In genomic region chrX:78957768-78958130, GRCh38 we compare ENCODE assay signal across 14 cellular contexts. TPM values are rescaled to one million over a fixed set of nuclear protein-coding genes. Genes with fewer than 3 reads are reported as not detected.
DNase-seq lines count a peak whose midpoint lies in the region; ATAC-seq lines count a peak whose summit lies in the region.
"Had no signal": no experiment of that assay in that cellular context is flagged by ENCODE, and none has a peak within 500 bp of the region (broad histone marks: within the 10 kb centered on the region; RNA-seq: fewer than 3 reads in every experiment).

No MANE protein-coding gene starts in this region.

- no peak for DNase-seq in CD8-positive, alpha-beta memory T cell
- DNase-seq in Karpas-422 (no peak), GM23248 (no peak), T-helper 9 cell (no peak), NCI-H187 treated with DMSO at 0.1 percent for 48 hours (lab: John Stamatoyannopoulos, UW) (no peak), NCI-H2196 (lab: John Stamatoyannopoulos, UW; ENCODE audit: unreplicated experiment) (no peak)
- DNase-seq: activated CD8-positive, alpha-beta memory T cell treated with anti-CD3 and anti-CD28 coated beads, Interleukin-2, amount 50 U/mL, for 4 hours; NCI-H1048; psoas muscle; SIG-M5; stimulated activated CD8-positive, alpha-beta memory T cell treated with anti-CD3 and anti-CD28 coated beads, Interleukin-4, amount 100 ng/mL, for 48 hours had no signal

- peak; percentile 82 for ATAC-seq in GM19025 (IDR thresholded peaks at IDR 0.05; ENCODE audit: low read depth, unreplicated experiment)
- ATAC-seq in HG02840 (IDR thresholded peaks at IDR 0.05; ENCODE audit: low FRiP score, unreplicated experiment), result peak; percentile 88
- ATAC-seq: psoas muscle had no signal

- no peaks in the 10 kb centered on the region for H3K9me2 ChIP-seq in Karpas-422 (replicated peaks; ENCODE audit: insufficient read depth, low read length)
- no peaks in the 10 kb centered on the region for H3K9me2 ChIP-seq in GM23248 (ENCODE audit: insufficient read depth)

- H3K4me1 Mint-ChIP-seq in CD8-positive, alpha-beta memory T cell, result peaks cover 56 to 90% (median 85%) of the 10 kb centered on the region in 3 donors

- H3K4me3 Mint-ChIP-seq in CD8-positive, alpha-beta memory T cell, result peak overlapping the region in 6 of 7 donors; percentile 4 to 64 (median 52)

- H4K20me1 ChIP-seq in Karpas-422 (ENCODE audit: insufficient read depth, low read depth, low read length) (no peaks in the 10 kb centered on the region), GM23248 (ENCODE audit: insufficient read depth) (no peaks in the 10 kb centered on the region)

- H3K9ac ChIP-seq in Karpas-422 (ENCODE audit: low read length) (no peak overlapping the region), GM23248 (no peak overlapping the region)

- no peak overlapping the region for H3K4me2 ChIP-seq in Karpas-422 (ENCODE audit: low read depth, low read length, poor library complexity, severe bottlenecking)
- no peak overlapping the region for H3K4me2 ChIP-seq in GM23248 (ENCODE audit: unreplicated experiment)

- H3K36me3 Mint-ChIP-seq in CD8-positive, alpha-beta memory T cell, result peaks cover 9 to 84% (median 23%) of the 10 kb centered on the region in 3 donors

- no peaks in the 10 kb centered on the region for H3K9me3 ChIP-seq in CD8-positive, alpha-beta memory T cell (ENCODE audit: low read length)
- H3K9me3 ChIP-seq in Karpas-422 (ENCODE audit: low read length), result peaks cover 10% of the 10 kb centered on the region
- no peaks in the 10 kb centered on the region for H3K9me3 ChIP-seq in GM23248 (ENCODE audit: low read depth)
- H3K9me3 ChIP-seq: psoas muscle had no signal

- H3K27me3 ChIP-seq in CD8-positive, alpha-beta memory T cell (ENCODE audit: insufficient read depth, low read length, poor library complexity, severe bottlenecking), result no peaks in the 10 kb centered on the region
- no peaks in the 10 kb centered on the region for H3K27me3 ChIP-seq in Karpas-422 (ENCODE audit: low read length)
- no peaks in the 10 kb centered on the region for H3K27me3 ChIP-seq in GM23248 (replicated peaks; ENCODE audit: insufficient read depth)

- H3K4me1 ChIP-seq in CD8-positive, alpha-beta memory T cell (ENCODE audit: insufficient read depth, low read length), result peaks cover 49% of the 10 kb centered on the region
- H3K4me1 ChIP-seq in Karpas-422 (ENCODE audit: low read length), result peaks cover 7% of the 10 kb centered on the region
- H3K4me1 ChIP-seq in GM23248 (ENCODE audit: insufficient read depth), result no peaks in the 10 kb centered on the region
- H3K4me1 ChIP-seq: psoas muscle had no signal

- CTCF ChIA-PET in CD8-positive, alpha-beta memory T cell (lab: Charles Lee), result no interaction called here

- peaks cover 0 to 1% (median 0%) of the 10 kb centered on the region in 5 donors for H3K9me3 Mint-ChIP-seq in CD8-positive, alpha-beta memory T cell

- no peak overlapping the region for H3K4me3 ChIP-seq in CD8-positive, alpha-beta memory T cell (ENCODE audit: low read length)
- H3K4me3 ChIP-seq in Karpas-422 (ENCODE audit: low read length) (0 out of 2 replicates have a peak overlapping the region, but pooled peaks have one; percentile 1), GM23248 (no peak overlapping the region)
- H3K4me3 ChIP-seq: psoas muscle had no signal

- no peak overlapping the region for H3K27ac ChIP-seq in CD8-positive, alpha-beta memory T cell (ENCODE audit: low read depth, low read length)
- H3K27ac ChIP-seq in Karpas-422 (ENCODE audit: low read length) (no peak overlapping the region), GM23248 (no peak overlapping the region)
- H3K27ac ChIP-seq: C4-2B, psoas muscle had no signal

- no peaks in the 10 kb centered on the region for H3K27me3 Mint-ChIP-seq in CD8-positive, alpha-beta memory T cell

- H3K36me3 ChIP-seq in CD8-positive, alpha-beta memory T cell (ENCODE audit: insufficient read depth, low read length), result peaks cover 15% of the 10 kb centered on the region
- H3K36me3 ChIP-seq in Karpas-422 (ENCODE audit: insufficient read depth, low read length) (no peaks in the 10 kb centered on the region), GM23248 (ENCODE audit: low read depth) (no peaks in the 10 kb centered on the region)

- peak overlapping the region; percentile 39 to 96 (median 67) for H3K27ac Mint-ChIP-seq in CD8-positive, alpha-beta memory T cell

- no peaks in the 10 kb centered on the region for H3K79me2 ChIP-seq in Karpas-422 (ENCODE audit: low read length)
- H3K79me2 ChIP-seq in GM23248 (ENCODE audit: insufficient read depth), result no peaks in the 10 kb centered on the region

- in situ Hi-C loops in GM23248 (cut with MboI), result no loop called here

- no peaks in the 10 kb centered on the region for H3F3A ChIP-seq in GM23248 (ENCODE audit: insufficient read depth)

- H2AFZ ChIP-seq in Karpas-422 (ENCODE audit: low read length) (no peak overlapping the region), GM23248 (no peak overlapping the region)

- POLR2A ChIA-PET in CD8-positive, alpha-beta memory T cell (lab: Charles Lee), result no interaction called here

RNA-seq across cellular contexts. Expression of gene P2RY10, which starts 12.6 kb away (rescaled TPM):
- total RNA-seq in CD8-positive, alpha-beta memory T cell, result 10 to 100 TPM; 64.9 to 66.4 TPM
- 58.8 TPM for polyA plus RNA-seq in CD8-positive, alpha-beta memory T cell
- 0.51 and 1.3 TPM in 2 replicates for total RNA-seq in Karpas-422 (2014; rRNA removed; shearing (Covaris generic); ENCODE audit: low replicate concordance)
- not detected in 2 replicates for total RNA-seq in GM23248 (2014; rRNA removed; shearing (Covaris generic))
- polyA plus RNA-seq in GM23248 (2016; fragmentation: Nextera tagmentation; extraction: Ambion mirVana), result not detected in 2 replicates

Comparison
In these comparisons a context has a peak if more than half of its experiments do, and no peak if none do; other contexts are left out.
1. RNA of gene P2RY10, which starts 12.6 kb away (total RNA-seq): 64.9 to 66.4 TPM in CD8-positive, alpha-beta memory T cell; 0.51 to 1.3 TPM in Karpas-422 and not detected in GM23248; every median in the first group is over 10 times any median in the second.